In the genomic region with DNA sequence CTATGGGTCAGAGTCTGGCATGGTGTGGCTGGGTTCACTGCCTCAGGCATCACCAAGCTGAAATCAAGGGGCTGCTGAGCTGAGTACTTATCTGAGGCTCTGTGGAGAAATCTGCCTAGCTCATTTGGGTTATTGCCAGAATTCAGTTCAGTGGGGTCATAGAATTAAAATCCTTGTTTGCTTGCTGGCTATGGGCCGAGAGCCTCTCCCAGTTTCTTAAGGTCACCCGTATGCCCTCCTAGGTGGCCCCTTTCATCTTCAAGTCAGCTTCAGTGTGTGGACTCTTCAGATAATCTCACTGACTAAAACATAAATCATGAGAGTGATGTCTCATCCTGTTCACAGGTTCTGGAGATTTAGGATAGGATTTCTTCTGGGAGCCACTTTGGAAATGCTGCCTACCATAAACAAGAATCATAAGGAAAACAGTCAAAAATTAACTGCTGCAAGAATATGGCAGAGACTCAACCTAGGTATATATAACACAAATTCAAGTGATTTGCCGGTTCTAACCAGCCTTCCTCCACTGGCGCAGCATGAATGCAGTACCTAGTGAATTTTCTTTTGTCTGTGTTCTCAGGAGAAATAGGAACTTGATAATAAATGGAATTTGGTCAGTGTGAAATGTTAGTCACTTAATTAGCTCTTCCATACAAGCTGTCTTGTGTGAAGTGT, we compare ENCODE assay signal across 13 cellular contexts. TPM values are rescaled to one million over a fixed set of nuclear protein-coding genes. Genes with fewer than 3 reads are reported as not detected.
DNase-seq lines count a peak whose midpoint lies in the region; ATAC-seq and TF ChIP-seq lines count a peak whose summit lies in the region.
"Had no signal": no experiment of that assay in that cellular context is flagged by ENCODE, and none has a peak within 500 bp of the region (broad histone marks: within the 10 kb centered on the region; RNA-seq: fewer than 3 reads in every experiment).

No MANE protein-coding gene starts in this region.

- no peak overlapping the region for H3K4me3 Mint-ChIP-seq in activated T-helper 17 cell treated with anti-CD3 and anti-CD28 coated beads, Interleukin-2, amount 50 U/mL, for 72 hours
- H3K4me3 Mint-ChIP-seq: activated B cell treated with CpG ODN at 0.5 μM for 24 hours had no signal

- H3K27ac ChIP-seq in left ventricle myocardium inferior (replicated peaks): peak overlapping the region; percentile 46
- H3K27ac ChIP-seq in liver (ENCODE audit: low read depth in 1 of 2, low read length in 2 of 2): peak overlapping the region; percentile 55 to 85

- WGBS in liver: 33% methylated on average over 4 of the region's 4 CpGs

- DNase-seq in left ventricle myocardium inferior: no peak
- DNase-seq in Right ventricle myocardium inferior (ENCODE audit: missing footprints): no peak
- DNase-seq in amniotic epithelial cell (ENCODE audit: low read depth): peak; percentile 48
- no peak for DNase-seq in activated naive CD4-positive, alpha-beta T cell treated with anti-CD3 and anti-CD28 coated beads, Interleukin-2, amount 50 U/mL, for 72 hours (ENCODE audit: low spot score in 2 of 2)
- DNase-seq: activated B cell treated with CpG ODN at 0.5 μM for 24 hours; amygdala; effector CD8-positive, alpha-beta T cell; stimulated activated CD8-positive, alpha-beta memory T cell treated with anti-CD3 and anti-CD28 coated beads, Interleukin-4, amount 100 ng/mL, for 48 hours had no signal

- no peaks in the 10 kb centered on the region for H3K36me3 ChIP-seq in left ventricle myocardium inferior
- H3K36me3 ChIP-seq in liver (ENCODE audit: control insufficient read depth in 4 of 4, insufficient read depth in 3 of 4, low read depth in 1 of 4, low read length in 3 of 4): peaks cover 0 to 18% (median 8%) of the 10 kb centered on the region in 4 donors

- no peak for ATAC-seq in Right ventricle myocardium inferior
- ATAC-seq in HG03097 (IDR thresholded peaks at IDR 0.05; ENCODE audit: low FRiP score, unreplicated experiment): no peak
- ATAC-seq in activated T-helper 17 cell treated with anti-CD3 and anti-CD28 coated beads, Interleukin-2, amount 50 U/mL, for 72 hours (replicated peaks): no peak
- ATAC-seq in activated naive CD4-positive, alpha-beta T cell treated with anti-CD3 and anti-CD28 coated beads, Interleukin-2, amount 50 U/mL, for 72 hours: no peak
- ATAC-seq in GM21515 (IDR thresholded peaks at IDR 0.05; ENCODE audit: unreplicated experiment): no peak

- H3K4me1 ChIP-seq in left ventricle myocardium inferior (peaks cover 20% of the 10 kb centered on the region), liver (ENCODE audit: control insufficient read depth in 4 of 4, insufficient read depth in 4 of 4, low read length in 3 of 4) (peaks cover 0 to 31% (median 13%) of the 10 kb centered on the region in 4 donors)

- H3K36me3 Mint-ChIP-seq in activated T-helper 17 cell treated with anti-CD3 and anti-CD28 coated beads, Interleukin-2, amount 50 U/mL, for 72 hours (ENCODE audit: low read depth): no peaks in the 10 kb centered on the region
- H3K36me3 Mint-ChIP-seq in activated naive CD4-positive, alpha-beta T cell treated with anti-CD3 and anti-CD28 coated beads, Interleukin-2, amount 50 U/mL, for 72 hours: no peaks in the 10 kb centered on the region

- TF ChIP-seq RAD21 in liver (IDR thresholded peaks at IDR 0.05): no peak

- peaks cover 5% of the 10 kb centered on the region for H3K27me3 Mint-ChIP-seq in activated T-helper 17 cell treated with anti-CD3 and anti-CD28 coated beads, Interleukin-2, amount 50 U/mL, for 72 hours
- H3K27me3 Mint-ChIP-seq: activated B cell treated with CpG ODN at 0.5 μM for 24 hours had no signal

- H3K27me3 ChIP-seq in left ventricle myocardium inferior (ENCODE audit: low read depth) (no peaks in the 10 kb centered on the region), liver (ENCODE audit: control insufficient read depth in 4 of 4, insufficient read depth in 4 of 4, low read length in 3 of 4) (no peaks in the 10 kb centered on the region)

- no peak overlapping the region for H3K27ac Mint-ChIP-seq in activated T-helper 17 cell treated with anti-CD3 and anti-CD28 coated beads, Interleukin-2, amount 50 U/mL, for 72 hours
- no peak overlapping the region for H3K27ac Mint-ChIP-seq in activated naive CD4-positive, alpha-beta T cell treated with anti-CD3 and anti-CD28 coated beads, Interleukin-2, amount 50 U/mL, for 72 hours
- H3K27ac Mint-ChIP-seq: activated B cell treated with CpG ODN at 0.5 μM for 24 hours had no signal

- H3K4me3 ChIP-seq in left ventricle myocardium inferior: no peak overlapping the region
- H3K4me3 ChIP-seq in liver (ENCODE audit: low read depth in 1 of 3, low read length in 3 of 3): peak overlapping the region; percentile 52 to 79 (median 58)

- intact Hi-C loops in left ventricle myocardium inferior (cut with micrococcal nuclease) (no loop called here), Right ventricle myocardium inferior (cut with DNase I) (no loop called here)

- H3K9ac ChIP-seq in liver (ENCODE audit: low read depth in 1 of 2, low read length in 2 of 2): peak overlapping the region in 1 of 2 donors; percentile 88

- no peaks in the 10 kb centered on the region for H3K9me3 Mint-ChIP-seq in activated T-helper 17 cell treated with anti-CD3 and anti-CD28 coated beads, Interleukin-2, amount 50 U/mL, for 72 hours
- H3K9me3 Mint-ChIP-seq in activated naive CD4-positive, alpha-beta T cell treated with anti-CD3 and anti-CD28 coated beads, Interleukin-2, amount 50 U/mL, for 72 hours: no peaks in the 10 kb centered on the region
- H3K9me3 Mint-ChIP-seq: activated B cell treated with CpG ODN at 0.5 μM for 24 hours had no signal

- no peaks in the 10 kb centered on the region for H3K4me1 Mint-ChIP-seq in activated T-helper 17 cell treated with anti-CD3 and anti-CD28 coated beads, Interleukin-2, amount 50 U/mL, for 72 hours
- H3K4me1 Mint-ChIP-seq: activated B cell treated with CpG ODN at 0.5 μM for 24 hours had no signal

- TF ChIP-seq CTCF in left ventricle myocardium inferior (IDR thresholded peaks at IDR 0.05; ENCODE audit: borderline replicate concordance): no peak
- TF ChIP-seq CTCF in liver (IDR thresholded peaks at IDR 0.05; ENCODE audit: low read depth, low read length, missing input control): no peak

- no peaks in the 10 kb centered on the region for H3K9me3 ChIP-seq in left ventricle myocardium inferior (replicated peaks)
- H3K9me3 ChIP-seq in liver (ENCODE audit: control insufficient read depth in 4 of 4, low read length in 3 of 4): no peaks in the 10 kb centered on the region

TF ChIP-seq in liver, 16 proteins besides CTCF, POLR2A, EP300 and RAD21:
- TF ChIP-seq HNF4A (conservative IDR thresholded peaks at IDR 0.05) (peak; percentile 27 to 36), MAX (IDR thresholded peaks at IDR 0.05) (no peak), RXRA (IDR thresholded peaks at IDR 0.05) (peak; percentile 27 to 60), JUND (IDR thresholded peaks at IDR 0.05) (peak; percentile 6 to 17), SP1 (IDR thresholded peaks at IDR 0.05) (peak; percentile 26)

RNA-seq across cellular contexts. Expression of gene CP, which starts 5.3 kb away (rescaled TPM):
- total RNA-seq in left ventricle myocardium inferior: 6.2 TPM
- total RNA-seq in Right ventricle myocardium inferior: 3.4 TPM
- 1,000 to 10,000 TPM; 1,260 to 1,748 TPM for total RNA-seq in liver
- 1,000 to 10,000 TPM in 1 of 2 donors, 100 to 1,000 TPM in 1; 565 to 1,294 TPM for polyA plus RNA-seq in liver
- total RNA-seq in activated T-helper 17 cell treated with anti-CD3 and anti-CD28 coated beads, Interleukin-2, amount 50 U/mL, for 72 hours: not detected
- total RNA-seq in activated naive CD4-positive, alpha-beta T cell treated with anti-CD3 and anti-CD28 coated beads, Interleukin-2, amount 50 U/mL, for 72 hours: not detected
- total RNA-seq: activated B cell treated with CpG ODN at 0.5 μM for 24 hours, glomerular endothelial cell had no signal

Comparison
In these comparisons a context has a peak if more than half of its experiments do, and no peak if none do; other contexts are left out.
1. RNA of gene CP, which starts 5.3 kb away (total RNA-seq): 1,260 to 1,748 TPM in liver; 6.2 TPM in left ventricle myocardium inferior (single experiment), 3.4 TPM in Right ventricle myocardium inferior (single experiment), not detected in activated naive CD4-positive, alpha-beta T cell treated with anti-CD3 and anti-CD28 coated beads, Interleukin-2, amount 50 U/mL, for 72 hours and not detected in activated T-helper 17 cell treated with anti-CD3 and anti-CD28 coated beads, Interleukin-2, amount 50 U/mL, for 72 hours; every median in the first group is over 100 times any median in the second.